ENCODE assay signal across 13 cellular contexts in genomic region chr7:143283344-143283743, GRCh38. TPM values are rescaled to one million over a fixed set of nuclear protein-coding genes. Genes with fewer than 3 reads are reported as not detected.
DNase-seq lines count a peak whose midpoint lies in the region; ATAC-seq lines count a peak whose summit lies in the region.
"Had no signal": no experiment of that assay in that cellular context is flagged by ENCODE, and none has a peak within 500 bp of the region (broad histone marks: within the 10 kb centered on the region; RNA-seq: fewer than 3 reads in every experiment).

No MANE protein-coding gene starts in this region.

- no peak overlapping the region for H3K4me3 Mint-ChIP-seq in activated CD4-positive, alpha-beta memory T cell treated with anti-CD3 and anti-CD28 coated beads for 36 hours
- no peak overlapping the region for H3K4me3 Mint-ChIP-seq in activated CD4-positive, alpha-beta memory T cell treated with anti-CD3 and anti-CD28 coated beads, Interleukin-2, amount 10 ng/mL, durations not matched to agents 7 days and 5 days
- peak overlapping the region; percentile 65 for H3K4me3 Mint-ChIP-seq in T-helper 17 cell

- no peaks in the 10 kb centered on the region for H3K27me3 Mint-ChIP-seq in activated CD4-positive, alpha-beta memory T cell treated with anti-CD3 and anti-CD28 coated beads for 36 hours
- H3K27me3 Mint-ChIP-seq in activated CD4-positive, alpha-beta memory T cell treated with anti-CD3 and anti-CD28 coated beads, Interleukin-2, amount 10 ng/mL, durations not matched to agents 7 days and 5 days = no peaks in the 10 kb centered on the region
- no peaks in the 10 kb centered on the region for H3K27me3 Mint-ChIP-seq in T-helper 17 cell

- peak overlapping the region; percentile 0 for H3K27ac Mint-ChIP-seq in activated CD4-positive, alpha-beta memory T cell treated with anti-CD3 and anti-CD28 coated beads for 36 hours
- no peak overlapping the region for H3K27ac Mint-ChIP-seq in activated CD4-positive, alpha-beta memory T cell treated with anti-CD3 and anti-CD28 coated beads, Interleukin-2, amount 10 ng/mL, durations not matched to agents 7 days and 5 days
- peak overlapping the region; percentile 66 for H3K27ac Mint-ChIP-seq in T-helper 17 cell

- POLR2A ChIA-PET in activated CD4-positive, alpha-beta memory T cell treated with anti-CD3 and anti-CD28 coated beads for 36 hours (lab: Charles Lee) = interaction anchor here (0.7 to 1.2 kb wide), 3 partner anchors 14 to 28 kb away, joined by 3 to 6 read pairs (median 3); partner anchors contain the start of gene GSTK1
- POLR2A ChIA-PET in activated CD4-positive, alpha-beta memory T cell treated with anti-CD3 and anti-CD28 coated beads, Interleukin-2, amount 10 ng/mL, durations not matched to agents 7 days and 5 days (lab: Charles Lee) = interaction anchor here (1.5 to 6.4 kb wide), 2 partner anchors 19 to 43 kb away, joined by 3 to 56 read pairs; partner anchors contain the start of gene GSTK1

- ATAC-seq in T-helper 17 cell (no peak), HG02759 (IDR thresholded peaks at IDR 0.05; ENCODE audit: unreplicated experiment) (no peak)
- ATAC-seq: stimulated activated naive CD8-positive, alpha-beta T cell treated with anti-CD3 and anti-CD28 coated beads, Interleukin-15, Interleukin-2, amounts not matched to agents 100 U/mL and 50 U/mL, for 24 hours had no signal

- peaks cover 50% of the 10 kb centered on the region for H3K4me1 Mint-ChIP-seq in activated CD4-positive, alpha-beta memory T cell treated with anti-CD3 and anti-CD28 coated beads for 36 hours (ENCODE audit: low read depth)
- peaks cover 58% of the 10 kb centered on the region for H3K4me1 Mint-ChIP-seq in activated CD4-positive, alpha-beta memory T cell treated with anti-CD3 and anti-CD28 coated beads, Interleukin-2, amount 10 ng/mL, durations not matched to agents 7 days and 5 days
- H3K4me1 Mint-ChIP-seq in T-helper 17 cell = peaks cover 41% of the 10 kb centered on the region

- intact Hi-C loops in activated CD4-positive, alpha-beta memory T cell treated with anti-CD3 and anti-CD28 coated beads for 36 hours (cut with micrococcal nuclease) = no loop called here

- H3K9me3 Mint-ChIP-seq in activated CD4-positive, alpha-beta memory T cell treated with anti-CD3 and anti-CD28 coated beads for 36 hours = no peaks in the 10 kb centered on the region
- peaks cover 7% of the 10 kb centered on the region for H3K9me3 Mint-ChIP-seq in activated CD4-positive, alpha-beta memory T cell treated with anti-CD3 and anti-CD28 coated beads, Interleukin-2, amount 10 ng/mL, durations not matched to agents 7 days and 5 days

- no peaks in the 10 kb centered on the region for H3K9me3 ChIP-seq in T-helper 17 cell (ENCODE audit: control insufficient read depth, low read length, poor library complexity, severe bottlenecking)
- H3K9me3 ChIP-seq: neutrophil had no signal

- H3K27ac ChIP-seq in substantia nigra (ENCODE audit: low read depth, low read length, poor library complexity, severe bottlenecking) = peak overlapping the region; percentile 97
- H3K27ac ChIP-seq: neutrophil had no signal

- no peaks in the 10 kb centered on the region for H3K36me3 Mint-ChIP-seq in activated CD4-positive, alpha-beta memory T cell treated with anti-CD3 and anti-CD28 coated beads for 36 hours
- H3K36me3 Mint-ChIP-seq in activated CD4-positive, alpha-beta memory T cell treated with anti-CD3 and anti-CD28 coated beads, Interleukin-2, amount 10 ng/mL, durations not matched to agents 7 days and 5 days (ENCODE audit: low read depth) = peaks cover 8% of the 10 kb centered on the region
- no peaks in the 10 kb centered on the region for H3K36me3 Mint-ChIP-seq in T-helper 17 cell (ENCODE audit: low read depth)

- CTCF ChIA-PET in activated CD4-positive, alpha-beta memory T cell treated with anti-CD3 and anti-CD28 coated beads for 36 hours (lab: Charles Lee) = interaction anchor here (0.7 to 1.2 kb wide), 3 partner anchors 11 to 134 kb away, joined by 3 to 4 read pairs (median 3); no protein-coding TSS in a partner anchor
- CTCF ChIA-PET in activated CD4-positive, alpha-beta memory T cell treated with anti-CD3 and anti-CD28 coated beads, Interleukin-2, amount 10 ng/mL, durations not matched to agents 7 days and 5 days (lab: Charles Lee) = interaction anchor here (1.0 to 1.2 kb wide), 2 partner anchors 38 to 43 kb away, joined by 3 to 5 read pairs; no protein-coding TSS in a partner anchor

- DNase-seq in activated CD4-positive, alpha-beta memory T cell treated with anti-CD3 and anti-CD28 coated beads for 36 hours = no peak
- DNase-seq in activated CD4-positive, alpha-beta memory T cell treated with anti-CD3 and anti-CD28 coated beads, Interleukin-2, amount 10 ng/mL, durations not matched to agents 7 days and 5 days = no peak
- DNase-seq in T-helper 17 cell = no peak
- peak; percentile 23 for DNase-seq in iPS-NIHi7 (ENCODE audit: extremely low spot score)
- no peak for DNase-seq in substantia nigra (lab: John Stamatoyannopoulos, UW)
- no peak for DNase-seq in NCI-H1694 treated with DMSO at 0.1 percent for 48 hours (lab: John Stamatoyannopoulos, UW)
- DNase-seq in NCI-H446 (lab: John Stamatoyannopoulos, UW) = no peak
- DNase-seq: cerebellar nuclear complex; NCI-H2107; stimulated activated naive CD8-positive, alpha-beta T cell treated with anti-CD3 and anti-CD28 coated beads, Interleukin-15, Interleukin-2, amounts not matched to agents 100 U/mL and 50 U/mL, for 24 hours had no signal

RNA-seq across cellular contexts. Expression of gene TMEM139, which starts 1.4 kb away (rescaled TPM):
- under 1 TPM; 0.29 to 0.70 TPM for total RNA-seq in activated CD4-positive, alpha-beta memory T cell treated with anti-CD3 and anti-CD28 coated beads for 36 hours
- under 1 TPM; 0.48 to 0.73 TPM for total RNA-seq in activated CD4-positive, alpha-beta memory T cell treated with anti-CD3 and anti-CD28 coated beads, Interleukin-2, amount 10 ng/mL, durations not matched to agents 7 days and 5 days
- under 1 TPM; 0.77 to 0.86 TPM for total RNA-seq in T-helper 17 cell

RNA-seq across cellular contexts. Expression of gene CASP2, which starts 4.8 kb away (rescaled TPM):
- total RNA-seq in activated CD4-positive, alpha-beta memory T cell treated with anti-CD3 and anti-CD28 coated beads for 36 hours = 100 to 1,000 TPM; 117 to 129 TPM
- total RNA-seq in activated CD4-positive, alpha-beta memory T cell treated with anti-CD3 and anti-CD28 coated beads, Interleukin-2, amount 10 ng/mL, durations not matched to agents 7 days and 5 days = 100 to 1,000 TPM; 117 to 122 TPM
- 10 to 100 TPM; 49.3 to 52.5 TPM for total RNA-seq in T-helper 17 cell

RNA-seq across cellular contexts. Expression of gene GSTK1, which starts 20.1 kb away (rescaled TPM):
- total RNA-seq in activated CD4-positive, alpha-beta memory T cell treated with anti-CD3 and anti-CD28 coated beads for 36 hours = 100 to 1,000 TPM; 218 to 224 TPM
- total RNA-seq in activated CD4-positive, alpha-beta memory T cell treated with anti-CD3 and anti-CD28 coated beads, Interleukin-2, amount 10 ng/mL, durations not matched to agents 7 days and 5 days = 100 to 1,000 TPM; 502 to 518 TPM
- total RNA-seq in T-helper 17 cell = 100 to 1,000 TPM; 428 to 433 TPM

RNA-seq across cellular contexts. Expression of gene CLCN1, which starts 32.6 kb away (rescaled TPM):
- total RNA-seq in activated CD4-positive, alpha-beta memory T cell treated with anti-CD3 and anti-CD28 coated beads for 36 hours = under 1 TPM in 1 of 2 experiments, not detected in 1; 0.17 TPM
- total RNA-seq in activated CD4-positive, alpha-beta memory T cell treated with anti-CD3 and anti-CD28 coated beads, Interleukin-2, amount 10 ng/mL, durations not matched to agents 7 days and 5 days = under 1 TPM in 1 of 2 experiments, not detected in 1; 0.10 TPM
- not detected for total RNA-seq in T-helper 17 cell
- total RNA-seq: M059J had no signal
